Comparison of ENCODE assay signal across 15 cellular contexts in genomic region chr20:10005885-10006284, GRCh38. TPM values are rescaled to one million over a fixed set of nuclear protein-coding genes. Genes with fewer than 3 reads are reported as not detected.
DNase-seq lines count a peak whose midpoint lies in the region; FAIRE-seq and TF ChIP-seq lines count a peak whose summit lies in the region.
"Had no signal": no experiment of that assay in that cellular context is flagged by ENCODE, and none has a peak within 500 bp of the region (broad histone marks: within the 10 kb centered on the region; RNA-seq: fewer than 3 reads in every experiment).

No MANE protein-coding gene starts in this region.

- peaks cover 2% of the 10 kb centered on the region for H3K27me3 ChIP-seq in Caco-2 (replicated peaks; ENCODE audit: control insufficient read depth, insufficient read depth, low read length)
- H3K27me3 ChIP-seq in mesendoderm (ENCODE audit: insufficient read depth, low read length, poor library complexity), result no peaks in the 10 kb centered on the region

- no peak overlapping the region for H3K23ac ChIP-seq in mesendoderm (ENCODE audit: low read length)

- H3K4me3 Mint-ChIP-seq in Caco-2 (ENCODE audit: unreplicated experiment), result no peak overlapping the region
- H3K4me3 Mint-ChIP-seq in activated T-helper 1 cell treated with anti-CD3 and anti-CD28 coated beads, Interleukin-12 subunit alpha, Interleukin-12 subunit beta, Interleukin-2, Interleukin-4 antibody, amounts not matched to agents 30 ng/mL and 10 ng/mL and 1 ng/mL, durations not matched to agents 14 hours and 24 hours and 36 hours, result no peak overlapping the region
- H3K4me3 Mint-ChIP-seq: CD4-positive, CD25-positive, alpha-beta regulatory T cell had no signal

- no peak overlapping the region for H2BK120ac ChIP-seq in mesendoderm (ENCODE audit: low read depth, low read length)

- no peak for FAIRE-seq in frontal cortex (lab: Jason Lieb, UNC)

- no CpG with 5 or more reads among the region's 1 CpG for WGBS in mesendoderm (ENCODE audit: extremely low coverage, insufficient coverage, low lambda C conversion rate)

- no TSS peak for BruUV-seq in Caco-2 (replicated peaks; lab: Mats Ljungman, UMichigan)

- H4K5ac ChIP-seq in mesendoderm (ENCODE audit: low read length), result no peak overlapping the region

- no peak overlapping the region for H3K27ac Mint-ChIP-seq in Caco-2 (ENCODE audit: unreplicated experiment)
- no peak overlapping the region for H3K27ac Mint-ChIP-seq in activated T-helper 1 cell treated with anti-CD3 and anti-CD28 coated beads, Interleukin-12 subunit alpha, Interleukin-12 subunit beta, Interleukin-2, Interleukin-4 antibody, amounts not matched to agents 30 ng/mL and 10 ng/mL and 1 ng/mL, durations not matched to agents 14 hours and 24 hours and 36 hours
- H3K27ac Mint-ChIP-seq: CD4-positive, CD25-positive, alpha-beta regulatory T cell had no signal

- no peak overlapping the region for H4K8ac ChIP-seq in mesendoderm (ENCODE audit: low read depth, low read length)

- no peak overlapping the region for H2AK5ac ChIP-seq in mesendoderm (ENCODE audit: low read length)

- POLR2A ChIA-PET in Caco-2 (lab: Charles Lee), result no interaction called here
- POLR2A ChIA-PET in HEK293 (lab: Yijun Ruan, JAX), result no interaction called here

- H2BK15ac ChIP-seq in mesendoderm (replicated peaks; ENCODE audit: low read depth), result no peak overlapping the region

- no peak overlapping the region for H3K56ac ChIP-seq in mesendoderm (ENCODE audit: low read length)

- H3K79me2 ChIP-seq in mesendoderm (ENCODE audit: control insufficient read depth, insufficient read depth, low read length), result no peaks in the 10 kb centered on the region

- H3K79me1 ChIP-seq in mesendoderm (ENCODE audit: low read length), result no peaks in the 10 kb centered on the region

- no peak overlapping the region for H3K18ac ChIP-seq in mesendoderm (ENCODE audit: low read length)

- no peaks in the 10 kb centered on the region for H3K9me3 Mint-ChIP-seq in Caco-2 (ENCODE audit: unreplicated experiment)
- H3K9me3 Mint-ChIP-seq in activated T-helper 1 cell treated with anti-CD3 and anti-CD28 coated beads, Interleukin-12 subunit alpha, Interleukin-12 subunit beta, Interleukin-2, Interleukin-4 antibody, amounts not matched to agents 30 ng/mL and 10 ng/mL and 1 ng/mL, durations not matched to agents 14 hours and 24 hours and 36 hours, result no peaks in the 10 kb centered on the region
- H3K9me3 Mint-ChIP-seq: CD4-positive, CD25-positive, alpha-beta regulatory T cell had no signal

- H3K27me3 Mint-ChIP-seq in Caco-2 (ENCODE audit: insufficient read depth, unreplicated experiment), result peaks cover 19% of the 10 kb centered on the region
- H3K27me3 Mint-ChIP-seq in activated T-helper 1 cell treated with anti-CD3 and anti-CD28 coated beads, Interleukin-12 subunit alpha, Interleukin-12 subunit beta, Interleukin-2, Interleukin-4 antibody, amounts not matched to agents 30 ng/mL and 10 ng/mL and 1 ng/mL, durations not matched to agents 14 hours and 24 hours and 36 hours (ENCODE audit: insufficient read depth), result peaks cover 4% of the 10 kb centered on the region

- intact Hi-C loops in Caco-2 (cut with micrococcal nuclease; ENCODE audit: unreplicated experiment), result no loop called here
- intact Hi-C loops in activated T-helper 1 cell treated with anti-CD3 and anti-CD28 coated beads, Interleukin-12 subunit alpha, Interleukin-12 subunit beta, Interleukin-2, Interleukin-4 antibody, amounts not matched to agents 30 ng/mL and 10 ng/mL and 1 ng/mL, durations not matched to agents 14 hours and 24 hours and 36 hours (cut with micrococcal nuclease), result no loop called here

- CTCF ChIA-PET in Caco-2 (lab: Charles Lee), result interaction anchor here (1.0 kb wide), 1 partner anchor 28 kb away, joined by 3 read pairs; no protein-coding TSS in a partner anchor
- CTCF ChIA-PET in HEK293 (lab: Yijun Ruan, JAX), result no interaction called here

- TF ChIP-seq CTCF in Caco-2 (IDR thresholded peaks at IDR 0.05; ENCODE audit: insufficient read depth in 1 of 2, low read depth in 1 of 2, low read length in 1 of 2, severe bottlenecking in 1 of 2, unreplicated experiment in 1 of 2), result no peak
- TF ChIP-seq CTCF in HEK293 (tag by site-specific recombination; IDR thresholded peaks at IDR 0.05), result no peak

- no peak overlapping the region for H2BK5ac ChIP-seq in mesendoderm (ENCODE audit: low read length)

- no peak overlapping the region for H3K9ac ChIP-seq in mesendoderm (ENCODE audit: low read length)

- peak; percentile 46 to 61 for DNase-seq in Caco-2
- peak; percentile 3 for DNase-seq in amniotic epithelial cell (ENCODE audit: low read depth)
- peak; percentile 63 for DNase-seq in mesendoderm
- DNase-seq in OCI-M2 (lab: John Stamatoyannopoulos, UW; ENCODE audit: unreplicated experiment), result no peak
- DNase-seq in frontal cortex (ENCODE audit: low spot score in 2 of 2), result no peak
- DNase-seq in A172 (ENCODE audit: low spot score), result no peak
- no peak for DNase-seq in activated T-helper 1 cell treated with anti-CD3 and anti-CD28 coated beads, Interleukin-12 subunit alpha, Interleukin-12 subunit beta, Interleukin-2, Interleukin-4 antibody, amounts not matched to agents 30 ng/mL and 10 ng/mL and 1 ng/mL, durations not matched to agents 14 hours and 24 hours and 36 hours (ENCODE audit: low spot score)
- DNase-seq: ACHN; CD4-positive, CD25-positive, alpha-beta regulatory T cell; HCEC 1CT; NCI-H1694 treated with DMSO at 0.1 percent for 48 hours; NCI-H446; NCI-H82; SIG-M5 had no signal

- H3K4me1 ChIP-seq in Caco-2, result no peaks in the 10 kb centered on the region
- H3K4me1 ChIP-seq in HEK293 (ENCODE audit: control insufficient read depth, insufficient read depth, low read length), result peaks cover 8% of the 10 kb centered on the region; the same call in 1 of the 2 replicates
- H3K4me1 ChIP-seq in mesendoderm (ENCODE audit: control insufficient read depth, low read depth, low read length), result no peaks in the 10 kb centered on the region

- H3K36me3 Mint-ChIP-seq in Caco-2 (ENCODE audit: insufficient read depth, unreplicated experiment), result no peaks in the 10 kb centered on the region
- H3K36me3 Mint-ChIP-seq in activated T-helper 1 cell treated with anti-CD3 and anti-CD28 coated beads, Interleukin-12 subunit alpha, Interleukin-12 subunit beta, Interleukin-2, Interleukin-4 antibody, amounts not matched to agents 30 ng/mL and 10 ng/mL and 1 ng/mL, durations not matched to agents 14 hours and 24 hours and 36 hours (ENCODE audit: low read depth), result no peaks in the 10 kb centered on the region
- H3K36me3 Mint-ChIP-seq: CD4-positive, CD25-positive, alpha-beta regulatory T cell had no signal

- peaks cover 7% of the 10 kb centered on the region for H3K4me1 Mint-ChIP-seq in Caco-2 (ENCODE audit: low read depth, unreplicated experiment)
- peaks cover 5% of the 10 kb centered on the region for H3K4me1 Mint-ChIP-seq in activated T-helper 1 cell treated with anti-CD3 and anti-CD28 coated beads, Interleukin-12 subunit alpha, Interleukin-12 subunit beta, Interleukin-2, Interleukin-4 antibody, amounts not matched to agents 30 ng/mL and 10 ng/mL and 1 ng/mL, durations not matched to agents 14 hours and 24 hours and 36 hours (ENCODE audit: low read depth)
- H3K4me1 Mint-ChIP-seq: CD4-positive, CD25-positive, alpha-beta regulatory T cell had no signal

- H3K9me3 ChIP-seq in Caco-2 (no peaks in the 10 kb centered on the region), HEK293 (ENCODE audit: control insufficient read depth, insufficient read depth, low read depth, low read length) (no peaks in the 10 kb centered on the region)

- no peak overlapping the region for H3K27ac ChIP-seq in HEK293 (ENCODE audit: extremely low read depth, low read depth, low read length)
- no peak overlapping the region for H3K27ac ChIP-seq in mesendoderm (ENCODE audit: low read depth, low read length)

- H3K4ac ChIP-seq in mesendoderm (ENCODE audit: low read depth, low read length), result no peak overlapping the region

- no peak overlapping the region for H3K4me2 ChIP-seq in mesendoderm (ENCODE audit: low read length)

- H3K36me3 ChIP-seq in Caco-2 (ENCODE audit: control insufficient read depth, insufficient read depth, low read length), result no peaks in the 10 kb centered on the region
- no peaks in the 10 kb centered on the region for H3K36me3 ChIP-seq in HEK293 (ENCODE audit: control insufficient read depth in 2 of 2, insufficient read depth in 1 of 2, low read length in 2 of 2)
- no peaks in the 10 kb centered on the region for H3K36me3 ChIP-seq in mesendoderm (ENCODE audit: control insufficient read depth, insufficient read depth, low read length)

- H3K4me3 ChIP-seq in Caco-2 (ENCODE audit: low read depth, low read length), result no peak overlapping the region
- no peak overlapping the region for H3K4me3 ChIP-seq in HEK293 (ENCODE audit: low read depth, low read length)
- H3K4me3 ChIP-seq in mesendoderm (ENCODE audit: low read length), result no peak overlapping the region

TF ChIP-seq in HEK293, 187 proteins besides CTCF, POLR2A, EP300 and RAD21 (continues in another document):
- TF ChIP-seq ZNF449 (tag by site-specific recombination; IDR thresholded peaks at IDR 0.05) (peak; percentile 86), ZNF155 (tag by site-specific recombination; IDR thresholded peaks at IDR 0.05) (no peak), ZFP37 (tag by site-specific recombination; IDR thresholded peaks at IDR 0.05) (no peak), ZNF558 (tag by site-specific recombination; IDR thresholded peaks at IDR 0.05) (no peak), ZNF223 (tag by site-specific recombination; IDR thresholded peaks at IDR 0.05) (no peak)

RNA-seq across cellular contexts. Expression of gene ANKEF1, which starts 28.9 kb away (rescaled TPM):
- total RNA-seq in Caco-2 (2022) (3.7 and 3.9 TPM in 2 replicates), frontal cortex (4.1 TPM)
- polyA plus RNA-seq in mesendoderm (2013, experiment 1 of 2), result 6.2 TPM
- polyA plus RNA-seq in mesendoderm (2013, experiment 2 of 2), result 6.5 TPM
- total RNA-seq in A172 (2014; rRNA removed; shearing (Covaris generic)), result 4.2 and 4.4 TPM in 2 replicates
- 0.26 and 0.32 TPM in 2 replicates for total RNA-seq in activated T-helper 1 cell treated with anti-CD3 and anti-CD28 coated beads, Interleukin-12 subunit alpha, Interleukin-12 subunit beta, Interleukin-2, Interleukin-4 antibody, amounts not matched to agents 30 ng/mL and 10 ng/mL and 1 ng/mL, durations not matched to agents 14 hours and 24 hours and 36 hours

Comparison
In these comparisons a context has a peak if more than half of its experiments do, and no peak if none do; other contexts are left out.
1. DNase-seq: peak in Caco-2 (2 of 2), amniotic epithelial cell (single experiment) and mesendoderm (single experiment); none in OCI-M2 (single experiment), frontal cortex (0 of 2), A172 (single experiment) and activated T-helper 1 cell treated with anti-CD3 and anti-CD28 coated beads, Interleukin-12 subunit alpha, Interleukin-12 subunit beta, Interleukin-2, Interleukin-4 antibody, amounts not matched to agents 30 ng/mL and 10 ng/mL and 1 ng/mL, durations not matched to agents 14 hours and 24 hours and 36 hours (single experiment).